In the genomic region with DNA sequence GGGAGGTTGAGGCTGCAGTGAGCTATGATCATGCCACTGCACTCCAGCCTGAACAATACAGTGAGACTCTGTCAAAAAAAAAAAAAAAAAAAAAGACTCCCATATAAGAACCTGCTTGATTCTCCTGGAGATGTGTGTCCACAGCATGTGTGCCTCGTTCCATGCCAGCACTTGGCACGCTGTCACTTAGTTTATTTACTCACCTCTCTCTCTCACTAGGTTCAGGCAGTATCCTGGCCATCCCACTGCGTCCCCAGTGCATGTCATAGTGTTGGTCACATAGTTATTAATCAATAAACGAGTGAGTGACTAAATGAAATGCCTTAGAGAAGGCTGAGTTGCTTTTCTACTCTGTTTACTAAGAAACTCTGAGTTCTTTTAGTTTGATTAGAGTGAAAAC, we compare ENCODE assay signal across 14 cellular contexts.
"Had no signal": no experiment of that assay in that cellular context is flagged by ENCODE, and none has a peak within 500 bp of the region (broad histone marks: within the 10 kb centered on the region; RNA-seq: fewer than 3 reads in every experiment).

No MANE protein-coding gene starts in this region.

- H3K4me3 ChIP-seq: ascending aorta, colonic mucosa, heart right ventricle, thoracic aorta had no signal

- ATAC-seq: activated naive CD8-positive, alpha-beta T cell treated with anti-CD3 and anti-CD28 coated beads, Interleukin-2, amount 50 U/mL, for 24 hours; heart right ventricle; stimulated activated naive CD8-positive, alpha-beta T cell treated with anti-CD3 and anti-CD28 coated beads, Interleukin-15, amount 100 ng/mL, for 72 hours had no signal

- DNase-seq: activated CD4-positive, alpha-beta T cell treated with anti-CD3 and anti-CD28 coated beads for 48 hours; activated naive CD4-positive, alpha-beta T cell; activated naive CD8-positive, alpha-beta T cell treated with anti-CD3 and anti-CD28 coated beads, Interleukin-2, amount 50 U/mL, for 24 hours; colonic mucosa; effector CD8-positive, alpha-beta T cell; heart right ventricle; islet precursor cell; mesendoderm; stimulated activated CD4-positive, alpha-beta T cell treated with anti-CD3 and anti-CD28 coated beads, Interleukin-15, amount 100 ng/mL, for 24 hours; stimulated activated CD4-positive, alpha-beta T cell treated with anti-CD3 and anti-CD28 coated beads, Interleukin-4, amount 100 ng/mL, for 24 hours; stimulated activated naive CD8-positive, alpha-beta T cell treated with anti-CD3 and anti-CD28 coated beads, Interleukin-15, amount 100 ng/mL, for 72 hours; T1000 had no signal
